In genomic region chr1:200359610-200360163, GRCh38 we compare ENCODE assay signal across 18 cellular contexts. TPM values are rescaled to one million over a fixed set of nuclear protein-coding genes. Genes with fewer than 3 reads are reported as not detected.
DNase-seq lines count a peak whose midpoint lies in the region; ATAC-seq and TF ChIP-seq lines count a peak whose summit lies in the region.
"Had no signal": no experiment of that assay in that cellular context is flagged by ENCODE, and none has a peak within 500 bp of the region (broad histone marks: within the 10 kb centered on the region; RNA-seq: fewer than 3 reads in every experiment).

No MANE protein-coding gene starts in this region.

- H3K79me1 ChIP-seq in IMR-90 (ENCODE audit: low read depth in 1 of 2, low read length in 2 of 2): no peaks in the 10 kb centered on the region

- H3K27me3 ChIP-seq in IMR-90 (ENCODE audit: control insufficient read depth, insufficient read depth, low read length) (no peaks in the 10 kb centered on the region), aorta (ENCODE audit: control insufficient read depth in 1 of 2, insufficient read depth in 2 of 2, low read length in 1 of 2) (no peaks in the 10 kb centered on the region)
- H3K27me3 ChIP-seq: pancreas had no signal

- H4K91ac ChIP-seq in IMR-90 (ENCODE audit: insufficient read depth, low read depth, low read length): peak overlapping the region; percentile 89

- no TSS peak for BruUV-seq in IMR-90 (replicated peaks; lab: Mats Ljungman, UMichigan)

- H3K27me3 Mint-ChIP-seq in WTC11 (ENCODE audit: low read depth): no peaks in the 10 kb centered on the region
- no peaks in the 10 kb centered on the region for H3K27me3 Mint-ChIP-seq in nephron progenitor cell (ENCODE audit: low read depth, poor library complexity)
- H3K27me3 Mint-ChIP-seq: effector memory CD8-positive, alpha-beta T cell; stimulated activated naive CD8-positive, alpha-beta T cell treated with anti-CD3 and anti-CD28 coated beads, Interleukin-15, amount 100 ng/mL, for 72 hours had no signal

- in situ Hi-C loops in IMR-90 (cut with MboI; ENCODE audit: low sequenced_read_pairs): no loop called here

- intact Hi-C loops in IMR-90 (cut with micrococcal nuclease): no loop called here
- intact Hi-C loops in aorta (cut with DNase I): no loop called here

- WGBS in IMR-90 (ENCODE audit: extremely low coverage in 2 of 2, insufficient read length in 1 of 2), 2 experiments: no CpG with 5 or more reads among the region's 3 CpGs
- WGBS in aorta, 2 donors: 50 to 53% methylated on average over 3 of the region's 3 CpGs

- H3K56ac ChIP-seq in IMR-90 (ENCODE audit: extremely low read depth, insufficient read depth, low read length): no peak overlapping the region

- peak overlapping the region; percentile 97 for H2AK5ac ChIP-seq in IMR-90 (ENCODE audit: low read depth, low read length)

- peak; percentile 30 to 36 for DNase-seq in AML-193 (lab: John Stamatoyannopoulos, UW)
- peak; percentile 83 for DNase-seq in IMR-90
- no peak for DNase-seq in WTC11 (ENCODE audit: low spot score)
- peak; percentile 44 for DNase-seq in fibroblast of villous mesenchyme (ENCODE audit: low read depth)
- DNase-seq in aorta: no peak
- no peak for DNase-seq in nephron progenitor cell
- DNase-seq in cerebellar nuclear complex (lab: John Stamatoyannopoulos, UW): no peak
- DNase-seq: activated CD8-positive, alpha-beta memory T cell treated with anti-CD3 and anti-CD28 coated beads for 24 hours; activated effector memory CD4-positive, alpha-beta T cell treated with Interleukin-2 at 50 U/mL for 16 hours; DMS 273 treated with DMSO at 0.1 percent for 48 hours; effector memory CD8-positive, alpha-beta T cell; glutamatergic neuron; mucosa of descending colon; pancreas; stimulated activated naive CD8-positive, alpha-beta T cell treated with anti-CD3 and anti-CD28 coated beads, Interleukin-15, amount 100 ng/mL, for 72 hours had no signal

- H3K36me3 ChIP-seq in IMR-90 (ENCODE audit: control insufficient read depth, insufficient read depth, low read length): no peaks in the 10 kb centered on the region
- no peaks in the 10 kb centered on the region for H3K36me3 ChIP-seq in aorta (ENCODE audit: control insufficient read depth in 1 of 2, insufficient read depth in 2 of 2, low read length in 1 of 2)
- H3K36me3 ChIP-seq: pancreas had no signal

- POLR2A ChIA-PET in IMR-90 (lab: Charles Lee; ENCODE audit: unreplicated experiment) (no interaction called here), WTC11 (lab: Charles Lee) (no interaction called here)

- H3K4me3 Mint-ChIP-seq in WTC11 (no peak overlapping the region), nephron progenitor cell (no peak overlapping the region)
- H3K4me3 Mint-ChIP-seq: brain; effector memory CD8-positive, alpha-beta T cell; stimulated activated naive CD8-positive, alpha-beta T cell treated with anti-CD3 and anti-CD28 coated beads, Interleukin-15, amount 100 ng/mL, for 72 hours had no signal

- H3K4me3 ChIP-seq in IMR-90 (ENCODE audit: insufficient read depth, low read depth, low read length) (no peak overlapping the region), fibroblast of villous mesenchyme (ENCODE audit: low read depth, low read length) (no peak overlapping the region), aorta (ENCODE audit: low read length in 2 of 2) (no peak overlapping the region)
- H3K4me3 ChIP-seq: mucosa of descending colon, pancreas had no signal

- H3K27ac Mint-ChIP-seq in WTC11 (no peak overlapping the region), nephron progenitor cell (no peak overlapping the region)
- H3K27ac Mint-ChIP-seq: brain; effector memory CD8-positive, alpha-beta T cell; stimulated activated naive CD8-positive, alpha-beta T cell treated with anti-CD3 and anti-CD28 coated beads, Interleukin-15, amount 100 ng/mL, for 72 hours had no signal

- H3K9me3 Mint-ChIP-seq in WTC11 (no peaks in the 10 kb centered on the region), nephron progenitor cell (no peaks in the 10 kb centered on the region)
- H3K9me3 Mint-ChIP-seq: brain; effector memory CD8-positive, alpha-beta T cell; stimulated activated naive CD8-positive, alpha-beta T cell treated with anti-CD3 and anti-CD28 coated beads, Interleukin-15, amount 100 ng/mL, for 72 hours had no signal

- H2BK5ac ChIP-seq in IMR-90 (ENCODE audit: low read depth, low read length, poor library complexity, severe bottlenecking): peak overlapping the region; percentile 87

- H3K23ac ChIP-seq in IMR-90 (ENCODE audit: low read depth, low read length): peak overlapping the region; percentile 68; the same call in 1 of the 2 replicates

- H2AK9ac ChIP-seq in IMR-90 (replicated peaks; ENCODE audit: low read depth, low read length, poor library complexity): peak overlapping the region; percentile 19

- H2BK20ac ChIP-seq in IMR-90 (ENCODE audit: low read depth, low read length): peak overlapping the region; percentile 95

- H2AFZ ChIP-seq in IMR-90 (replicated peaks; ENCODE audit: low read length, poor library complexity): peak overlapping the region; percentile 78

- peak overlapping the region; percentile 91 for H3K4ac ChIP-seq in IMR-90 (ENCODE audit: low read depth, low read length)

- no peaks in the 10 kb centered on the region for H4K20me1 ChIP-seq in IMR-90 (ENCODE audit: insufficient read depth, low read length)

- CTCF ChIA-PET in IMR-90 (lab: Yijun Ruan, JAX): no interaction called here
- CTCF ChIA-PET in WTC11 (lab: Charles Lee): no interaction called here

- H3K4me1 ChIP-seq in IMR-90 (ENCODE audit: control insufficient read depth, insufficient read depth, low read length) (peaks cover 11% of the 10 kb centered on the region), aorta (ENCODE audit: control insufficient read depth in 1 of 2, insufficient read depth in 2 of 2, low read length in 2 of 2) (no peaks in the 10 kb centered on the region)
- H3K4me1 ChIP-seq: pancreas had no signal

- H4K8ac ChIP-seq in IMR-90 (ENCODE audit: low read depth in 2 of 2, low read length in 2 of 2): peak overlapping the region in 1 of 2 experiments; percentile 92; a peak in 3 of 4 replicates

- H3K9me3 ChIP-seq in IMR-90 (ENCODE audit: control insufficient read depth, insufficient read depth, low read length): no peaks in the 10 kb centered on the region
- no peaks in the 10 kb centered on the region for H3K9me3 ChIP-seq in aorta (ENCODE audit: control insufficient read depth, low read length)
- H3K9me3 ChIP-seq: mucosa of descending colon, pancreas had no signal

- ATAC-seq in IMR-90 (ENCODE audit: low read depth) (peak; percentile 31), WTC11 (no peak), aorta (ENCODE audit: low FRiP score) (no peak), GM18870 (IDR thresholded peaks at IDR 0.05; ENCODE audit: unreplicated experiment) (no peak)
- ATAC-seq: effector memory CD8-positive, alpha-beta T cell; mucosa of descending colon; pancreas; stimulated activated naive CD8-positive, alpha-beta T cell treated with anti-CD3 and anti-CD28 coated beads, Interleukin-15, amount 100 ng/mL, for 72 hours had no signal

- H3K27ac ChIP-seq in IMR-90 (ENCODE audit: insufficient read depth, low read length) (no peak overlapping the region; the same call in 1 of the 2 replicates), aorta (ENCODE audit: low read depth in 1 of 2, low read length in 2 of 2) (no peak overlapping the region)
- H3K27ac ChIP-seq: pancreas, VCaP had no signal

- H2BK120ac ChIP-seq in IMR-90 (ENCODE audit: low read depth, low read length): peak overlapping the region; percentile 92

- no peaks in the 10 kb centered on the region for H3K36me3 Mint-ChIP-seq in WTC11
- H3K36me3 Mint-ChIP-seq in nephron progenitor cell (ENCODE audit: low read depth): no peaks in the 10 kb centered on the region
- H3K36me3 Mint-ChIP-seq: brain had no signal

- peak overlapping the region; percentile 99; the same call in 2 of the 3 replicates for H2BK15ac ChIP-seq in IMR-90 (ENCODE audit: low read depth, low read length)

- no peak overlapping the region for H3K9ac ChIP-seq in IMR-90 (ENCODE audit: low read depth, low read length)

- TF ChIP-seq RAD21 in IMR-90 (IDR thresholded peaks at IDR 0.05; ENCODE audit: low read length): no peak

- dilution Hi-C loops in IMR-90 (cut with HindIII; ENCODE audit: low sequenced_read_pairs, unreplicated experiment): no loop called here

- H3K4me1 Mint-ChIP-seq in WTC11: peaks cover 22% of the 10 kb centered on the region
- H3K4me1 Mint-ChIP-seq in nephron progenitor cell: peaks cover 8% of the 10 kb centered on the region

- TF ChIP-seq CTCF in IMR-90 (conservative IDR thresholded peaks at IDR 0.05; ENCODE audit: low read depth, low read length) (no peak), WTC11 (IDR thresholded peaks at IDR 0.05) (no peak), fibroblast of villous mesenchyme (IDR thresholded peaks at IDR 0.05; ENCODE audit: insufficient read depth, low read depth, low read length) (no peak), nephron progenitor cell (IDR thresholded peaks at IDR 0.05) (no peak)

- peaks cover 14% of the 10 kb centered on the region for H3K9me1 ChIP-seq in IMR-90 (ENCODE audit: insufficient read depth, low read length)

- H4K5ac ChIP-seq in IMR-90 (ENCODE audit: low read depth, low read length): peak overlapping the region; percentile 27; the same call in 1 of the 2 replicates

- H3K18ac ChIP-seq in IMR-90 (ENCODE audit: low read depth, low read length): peak overlapping the region; percentile 64; the same call in 1 of the 2 replicates

- TF ChIP-seq POLR2A in IMR-90 (IDR thresholded peaks at IDR 0.05; ENCODE audit: low read depth, low read length): no peak

- peak overlapping the region; percentile 86 for H3K14ac ChIP-seq in IMR-90 (replicated peaks; ENCODE audit: low read depth, low read length)

- peak overlapping the region; percentile 23; the same call in 1 of the 2 replicates for H3K4me2 ChIP-seq in IMR-90 (ENCODE audit: low read depth, low read length)

TF ChIP-seq in IMR-90, 13 proteins besides CTCF, POLR2A, EP300 and RAD21 (continues in another document):
- TF ChIP-seq MAZ (IDR thresholded peaks at IDR 0.05; ENCODE audit: borderline replicate concordance, low read depth, low read length) (no peak), CHD1 (IDR thresholded peaks at IDR 0.05; ENCODE audit: low read depth, low read length) (no peak), MXI1 (IDR thresholded peaks at IDR 0.05; ENCODE audit: borderline replicate concordance, low read depth, low read length) (no peak)

TF ChIP-seq in WTC11, 78 proteins besides CTCF, POLR2A, EP300 and RAD21:
- peak; percentile 17; the same call in 1 of the 2 replicates for TF ChIP-seq ZNF121 (CRISPR knock-in tag; IDR thresholded peaks at IDR 0.05)
- no peak for TF ChIP-seq ZNF671 (CRISPR knock-in tag; IDR thresholded peaks at IDR 0.05)
TF ChIP-seq in WTC11: peak in this region for 1.

RNA-seq across cellular contexts. Expression of gene ZNF281, which starts 50.1 kb away (rescaled TPM):
- total RNA-seq in IMR-90 (2012; rRNA removed): 37.5 and 38.0 TPM in 2 replicates
- 5.4 and 7.0 TPM in 2 replicates for polyA plus RNA-seq in IMR-90 (2012; rRNA removed)
- 1.1 and 1.7 TPM in 2 replicates for polyA plus RNA-seq in IMR-90 (2012; cell fraction: cytosol; rRNA removed)
- polyA plus RNA-seq in IMR-90 (2012; cell fraction: nucleus; rRNA removed; ENCODE audit: low replicate concordance): 2.1 and 9.7 TPM in 2 replicates
- total RNA-seq in WTC11 (2021): 47.7 to 49.6 TPM (median 49.3 TPM) in 3 replicates
- 47.4 and 48.8 TPM in 2 replicates for total RNA-seq in fibroblast of villous mesenchyme
- total RNA-seq in aorta: 10 to 100 TPM; 12.8 to 13.1 TPM
- 1 to 10 TPM; 2.1 to 3.2 TPM for polyA plus RNA-seq in aorta

Comparison
In these comparisons a context has a peak if more than half of its experiments do, and no peak if none do; other contexts are left out.
1. DNase-seq: peak in AML-193 (2 of 2), IMR-90 (single experiment) and fibroblast of villous mesenchyme (single experiment); none in WTC11 (single experiment), aorta (0 of 2), nephron progenitor cell (single experiment) and cerebellar nuclear complex (0 of 2).